1 cellular context compared by ENCODE assay signal in genomic region chr17:6657633-6658287, GRCh38.
TF ChIP-seq lines count a peak whose summit lies in the region.

No MANE protein-coding gene starts in this region.

TF ChIP-seq in SK-N-SH, 30 proteins besides CTCF, POLR2A, EP300 and RAD21:
- TF ChIP-seq RFX5 (IDR thresholded peaks at IDR 0.05; ENCODE audit: low read length) (no peak), FOXM1 (IDR thresholded peaks at IDR 0.05; ENCODE audit: low read depth) (no peak), EZH2phosphoT487 (IDR thresholded peaks at IDR 0.05; ENCODE audit: borderline replicate concordance, low read depth) (no peak), FOSL2 (IDR thresholded peaks at IDR 0.05; ENCODE audit: borderline replicate concordance, low read depth) (no peak), PBX3 (IDR thresholded peaks at IDR 0.05) (no peak), USF1 (IDR thresholded peaks at IDR 0.05; ENCODE audit: borderline replicate concordance, low read depth) (no peak), TCF12 (IDR thresholded peaks at IDR 0.05) (no peak), ELF1 (IDR thresholded peaks at IDR 0.05) (no peak), POLR2AphosphoS5 (IDR thresholded peaks at IDR 0.05; ENCODE audit: low read depth, low read length) (no peak)
- TF ChIP-seq, protein P1, sequence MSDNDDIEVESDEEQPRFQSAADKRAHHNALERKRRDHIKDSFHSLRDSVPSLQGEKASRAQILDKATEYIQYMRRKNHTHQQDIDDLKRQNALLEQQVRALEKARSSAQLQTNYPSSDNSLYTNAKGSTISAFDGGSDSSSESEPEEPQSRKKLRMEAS (IDR thresholded peaks at IDR 0.05; ENCODE audit: low read depth), result no peak
- TF ChIP-seq, protein P2, sequence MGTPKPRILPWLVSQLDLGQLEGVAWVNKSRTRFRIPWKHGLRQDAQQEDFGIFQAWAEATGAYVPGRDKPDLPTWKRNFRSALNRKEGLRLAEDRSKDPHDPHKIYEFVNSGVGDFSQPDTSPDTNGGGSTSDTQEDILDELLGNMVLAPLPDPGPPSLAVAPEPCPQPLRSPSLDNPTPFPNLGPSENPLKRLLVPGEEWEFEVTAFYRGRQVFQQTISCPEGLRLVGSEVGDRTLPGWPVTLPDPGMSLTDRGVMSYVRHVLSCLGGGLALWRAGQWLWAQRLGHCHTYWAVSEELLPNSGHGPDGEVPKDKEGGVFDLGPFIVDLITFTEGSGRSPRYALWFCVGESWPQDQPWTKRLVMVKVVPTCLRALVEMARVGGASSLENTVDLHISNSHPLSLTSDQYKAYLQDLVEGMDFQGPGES (IDR thresholded peaks at IDR 0.05; ENCODE audit: low read depth, low read length), result no peak
